Comparison of ENCODE assay signal across 13 cellular contexts in the genomic region with DNA sequence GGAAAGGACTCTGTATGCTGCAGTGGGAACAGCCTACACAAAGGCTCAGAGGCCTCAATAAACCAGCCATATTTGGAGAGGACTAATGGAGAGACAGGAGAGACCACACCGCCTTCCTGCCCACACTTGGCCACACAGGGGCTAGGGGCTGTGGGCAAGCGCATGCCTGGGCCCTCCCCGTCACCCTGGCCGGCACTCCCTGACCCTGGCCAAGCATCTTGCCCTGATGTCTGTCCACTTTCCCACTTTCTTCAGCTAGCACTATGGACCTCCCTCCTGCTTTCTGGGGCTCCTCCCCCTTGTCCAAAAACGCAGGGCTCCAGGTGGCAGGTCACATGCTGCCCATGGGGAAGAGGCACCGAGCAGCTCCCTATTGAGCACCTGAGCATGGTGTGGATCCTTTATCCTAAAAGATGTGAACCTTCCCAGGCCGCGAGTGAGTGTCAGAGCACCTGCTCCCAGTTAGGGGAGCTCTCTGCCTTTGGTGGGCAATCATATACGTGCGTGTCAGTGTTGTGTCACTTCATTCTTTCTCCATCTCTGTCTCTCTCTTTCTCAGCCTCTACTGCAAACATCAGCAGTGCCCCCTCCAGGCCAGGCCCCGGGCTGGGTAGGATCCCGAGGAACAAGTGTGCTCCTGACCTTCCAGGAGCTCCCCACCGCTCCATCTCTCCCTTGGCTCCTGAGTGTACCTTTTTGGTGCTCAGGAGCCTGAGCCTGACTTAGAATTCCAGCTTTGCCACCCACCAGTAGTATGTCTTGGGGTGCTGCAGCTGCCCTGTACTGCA.
DNase-seq lines count a peak whose midpoint lies in the region; ATAC-seq and TF ChIP-seq lines count a peak whose summit lies in the region.
"Had no signal": no experiment of that assay in that cellular context is flagged by ENCODE, and none has a peak within 500 bp of the region (broad histone marks: within the 10 kb centered on the region; RNA-seq: fewer than 3 reads in every experiment).

No MANE protein-coding gene starts in this region.

- H3K27ac Mint-ChIP-seq in Calu3 (ENCODE audit: unreplicated experiment) = no peak overlapping the region
- H3K27ac Mint-ChIP-seq: activated CD8-positive, alpha-beta memory T cell treated with anti-CD3 and anti-CD28 coated beads, Interleukin-2, amount 10 ng/mL, durations not matched to agents 7 days and 5 days had no signal

- peaks cover 11% of the 10 kb centered on the region for H3K36me3 Mint-ChIP-seq in Calu3 (ENCODE audit: insufficient read depth, unreplicated experiment)
- H3K36me3 Mint-ChIP-seq: activated CD8-positive, alpha-beta memory T cell treated with anti-CD3 and anti-CD28 coated beads, Interleukin-2, amount 10 ng/mL, durations not matched to agents 7 days and 5 days had no signal

- H3K27ac ChIP-seq in right atrium auricular region (peak overlapping the region; percentile 93 to 98), lower lobe of right lung (peak overlapping the region; percentile 39)

- no peaks in the 10 kb centered on the region for H3K9me3 Mint-ChIP-seq in Calu3 (ENCODE audit: low read depth, unreplicated experiment)

- TF ChIP-seq CTCF in right atrium auricular region (IDR thresholded peaks at IDR 0.05) (no peak), lower lobe of right lung (IDR thresholded peaks at IDR 0.05) (no peak), Calu3 (IDR thresholded peaks at IDR 0.05; ENCODE audit: unreplicated experiment) (no peak)

- DNase-seq in right atrium auricular region (ENCODE audit: low spot score) (no peak), left ventricle myocardium superior (no peak), adipocyte (ENCODE audit: low read depth) (no peak), lower lobe of right lung (no peak), islet precursor cell (no peak), Calu3 (no peak), NCI-H510A (lab: John Stamatoyannopoulos, UW) (no peak)
- DNase-seq in activated CD4-positive, alpha-beta T cell treated with anti-CD3 and anti-CD28 coated beads for 48 hours = no peak
- DNase-seq: activated CD8-positive, alpha-beta memory T cell treated with anti-CD3 and anti-CD28 coated beads, Interleukin-2, amount 10 ng/mL, durations not matched to agents 7 days and 5 days; foreskin melanocyte; NCI-H69; T-helper 1 cell had no signal

- peaks cover 0 to 98% of the 10 kb centered on the region in 2 donors for H3K4me1 ChIP-seq in right atrium auricular region
- H3K4me1 ChIP-seq in adipocyte (ENCODE audit: control insufficient read depth, insufficient read depth, low read length) = peaks cover 77% of the 10 kb centered on the region
- H3K4me1 ChIP-seq in lower lobe of right lung = peaks cover 95% of the 10 kb centered on the region

- H3K27me3 Mint-ChIP-seq in Calu3 (ENCODE audit: unreplicated experiment) = no peaks in the 10 kb centered on the region
- H3K27me3 Mint-ChIP-seq: activated CD8-positive, alpha-beta memory T cell treated with anti-CD3 and anti-CD28 coated beads, Interleukin-2, amount 10 ng/mL, durations not matched to agents 7 days and 5 days had no signal

- H3K4me3 Mint-ChIP-seq in Calu3 (ENCODE audit: low read depth, unreplicated experiment) = no peak overlapping the region
- H3K4me3 Mint-ChIP-seq: activated CD8-positive, alpha-beta memory T cell treated with anti-CD3 and anti-CD28 coated beads, Interleukin-2, amount 10 ng/mL, durations not matched to agents 7 days and 5 days; B cell had no signal

- H3K4me1 Mint-ChIP-seq in Calu3 (ENCODE audit: low read depth, unreplicated experiment) = peaks cover 12% of the 10 kb centered on the region

- H3K4me3 ChIP-seq in right atrium auricular region (no peak overlapping the region), adipocyte (ENCODE audit: low read length) (no peak overlapping the region), lower lobe of right lung (no peak overlapping the region)

- peaks cover 21% of the 10 kb centered on the region for H3K36me3 ChIP-seq in right atrium auricular region
- peaks cover 60% of the 10 kb centered on the region for H3K36me3 ChIP-seq in adipocyte (ENCODE audit: control insufficient read depth, insufficient read depth, low read length, severe bottlenecking)
- peaks cover 43% of the 10 kb centered on the region for H3K36me3 ChIP-seq in lower lobe of right lung

- no peaks in the 10 kb centered on the region for H3K27me3 ChIP-seq in right atrium auricular region
- H3K27me3 ChIP-seq in adipocyte (replicated peaks; ENCODE audit: control insufficient read depth, insufficient read depth, low read length) = no peaks in the 10 kb centered on the region
- no peaks in the 10 kb centered on the region for H3K27me3 ChIP-seq in lower lobe of right lung (ENCODE audit: low read depth)

- BruUV-seq in Calu3 (replicated peaks; lab: Mats Ljungman, UMichigan) = no TSS peak

- H3K9ac ChIP-seq in adipocyte (ENCODE audit: low read length) = peak overlapping the region; percentile 79

- ATAC-seq in left ventricle myocardium superior (no peak), lower lobe of right lung (no peak)
- ATAC-seq: activated CD8-positive, alpha-beta memory T cell treated with anti-CD3 and anti-CD28 coated beads, Interleukin-2, amount 10 ng/mL, durations not matched to agents 7 days and 5 days had no signal

- H3K9me3 ChIP-seq in right atrium auricular region (no peaks in the 10 kb centered on the region), adipocyte (ENCODE audit: control insufficient read depth, low read length) (no peaks in the 10 kb centered on the region), lower lobe of right lung (no peaks in the 10 kb centered on the region)

- intact Hi-C loops in left ventricle myocardium superior (cut with micrococcal nuclease) (loop anchor here (10.0 kb wide), 1 partner anchor 68 kb away; no protein-coding TSS in a partner anchor), lower lobe of right lung (cut with DNase I) (no loop called here), Calu3 (cut with micrococcal nuclease; ENCODE audit: unreplicated experiment) (no loop called here)

- CTCF ChIA-PET in Calu3 (lab: Charles Lee) = interaction anchor here (1.3 to 1.6 kb wide), 2 partner anchors 10 to 15 kb away, joined by 3 read pairs; no protein-coding TSS in a partner anchor
